14 cellular contexts compared by ENCODE assay signal in the genomic region with DNA sequence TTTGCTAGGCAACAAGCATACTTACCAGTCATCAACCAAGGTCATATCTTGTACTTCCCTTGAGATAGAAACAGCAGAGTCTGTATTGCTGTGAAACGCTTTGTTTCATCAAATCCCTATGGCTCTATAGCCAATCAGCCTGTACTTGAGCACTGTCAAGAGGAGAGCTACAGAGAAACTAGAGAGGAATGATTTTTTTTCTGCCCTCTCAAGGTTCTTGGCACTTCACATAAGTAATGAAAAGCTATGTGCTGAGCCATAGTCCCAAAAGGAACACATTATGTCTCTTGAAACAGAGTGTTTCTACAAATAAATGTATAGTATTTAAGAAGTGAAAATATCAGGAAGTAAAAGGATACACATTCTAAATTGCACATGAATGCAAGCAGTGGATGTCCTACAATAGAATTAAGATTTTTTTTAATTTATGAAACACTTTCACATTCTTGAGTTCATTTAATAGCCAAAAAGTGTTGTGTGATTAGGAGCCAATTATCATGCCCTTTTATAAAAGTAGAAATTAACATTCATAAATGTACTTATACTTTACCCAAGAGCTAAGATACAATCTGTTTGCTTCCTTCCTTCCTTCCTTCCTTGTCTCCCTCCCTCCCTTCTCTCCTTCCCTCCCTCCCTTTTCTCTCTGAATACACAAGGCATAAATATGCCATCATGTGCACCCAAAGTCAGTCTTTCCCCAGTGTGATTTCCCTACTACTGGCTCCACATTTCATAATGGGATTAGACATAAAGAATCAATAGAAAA.
"Had no signal": no experiment of that assay in that cellular context is flagged by ENCODE, and none has a peak within 500 bp of the region (broad histone marks: within the 10 kb centered on the region; RNA-seq: fewer than 3 reads in every experiment).

No MANE protein-coding gene starts in this region.

- H3K27ac Mint-ChIP-seq: activated CD4-positive, alpha-beta memory T cell treated with anti-CD3 and anti-CD28 coated beads for 36 hours; activated CD4-positive, alpha-beta T cell treated with anti-CD3 and anti-CD28 coated beads for 36 hours; activated naive CD8-positive, alpha-beta T cell treated with anti-CD3 and anti-CD28 coated beads for 36 hours; effector memory CD8-positive, alpha-beta T cell; stimulated activated naive CD8-positive, alpha-beta T cell treated with anti-CD3 and anti-CD28 coated beads, Interleukin-15, Interleukin-2, amounts not matched to agents 100 ng/mL and 50 ng/mL, for 24 hours; T-cell; WTC11 had no signal

- DNase-seq: activated CD4-positive, alpha-beta memory T cell treated with anti-CD3 and anti-CD28 coated beads for 36 hours; activated CD4-positive, alpha-beta T cell treated with anti-CD3 and anti-CD28 coated beads for 36 hours; activated naive CD8-positive, alpha-beta T cell treated with anti-CD3 and anti-CD28 coated beads for 36 hours; amniotic stem cell; effector memory CD8-positive, alpha-beta T cell; hypothalamus; islet precursor cell; left colon; T-cell had no signal

- H3K4me1 Mint-ChIP-seq: activated CD4-positive, alpha-beta T cell treated with anti-CD3 and anti-CD28 coated beads for 36 hours; activated naive CD8-positive, alpha-beta T cell treated with anti-CD3 and anti-CD28 coated beads for 36 hours; T-cell; WTC11 had no signal

- H3K4me3 ChIP-seq: lung, right atrium auricular region had no signal

- H3K36me3 ChIP-seq: right atrium auricular region had no signal

- H3K27me3 Mint-ChIP-seq: activated CD4-positive, alpha-beta memory T cell treated with anti-CD3 and anti-CD28 coated beads for 36 hours; activated naive CD8-positive, alpha-beta T cell treated with anti-CD3 and anti-CD28 coated beads for 36 hours; T-cell had no signal

- H3K9me3 ChIP-seq: right atrium auricular region had no signal

- H3K36me3 Mint-ChIP-seq: activated CD4-positive, alpha-beta memory T cell treated with anti-CD3 and anti-CD28 coated beads for 36 hours; activated naive CD8-positive, alpha-beta T cell treated with anti-CD3 and anti-CD28 coated beads for 36 hours; T-cell had no signal

- H3K9me3 Mint-ChIP-seq: activated CD4-positive, alpha-beta memory T cell treated with anti-CD3 and anti-CD28 coated beads for 36 hours; activated naive CD8-positive, alpha-beta T cell treated with anti-CD3 and anti-CD28 coated beads for 36 hours; effector memory CD8-positive, alpha-beta T cell; neural crest cell; stimulated activated naive CD8-positive, alpha-beta T cell treated with anti-CD3 and anti-CD28 coated beads, Interleukin-15, Interleukin-2, amounts not matched to agents 100 ng/mL and 50 ng/mL, for 24 hours; T-cell; WTC11 had no signal

- H3K4me3 Mint-ChIP-seq: activated CD4-positive, alpha-beta memory T cell treated with anti-CD3 and anti-CD28 coated beads for 36 hours; activated CD4-positive, alpha-beta T cell treated with anti-CD3 and anti-CD28 coated beads for 36 hours; activated naive CD8-positive, alpha-beta T cell treated with anti-CD3 and anti-CD28 coated beads for 36 hours; effector memory CD8-positive, alpha-beta T cell; neural crest cell; stimulated activated naive CD8-positive, alpha-beta T cell treated with anti-CD3 and anti-CD28 coated beads, Interleukin-15, Interleukin-2, amounts not matched to agents 100 ng/mL and 50 ng/mL, for 24 hours; T-cell; WTC11 had no signal

- H3K27me3 ChIP-seq: right atrium auricular region had no signal
